ENCODE assay signal across 1 cellular context in the genomic region with DNA sequence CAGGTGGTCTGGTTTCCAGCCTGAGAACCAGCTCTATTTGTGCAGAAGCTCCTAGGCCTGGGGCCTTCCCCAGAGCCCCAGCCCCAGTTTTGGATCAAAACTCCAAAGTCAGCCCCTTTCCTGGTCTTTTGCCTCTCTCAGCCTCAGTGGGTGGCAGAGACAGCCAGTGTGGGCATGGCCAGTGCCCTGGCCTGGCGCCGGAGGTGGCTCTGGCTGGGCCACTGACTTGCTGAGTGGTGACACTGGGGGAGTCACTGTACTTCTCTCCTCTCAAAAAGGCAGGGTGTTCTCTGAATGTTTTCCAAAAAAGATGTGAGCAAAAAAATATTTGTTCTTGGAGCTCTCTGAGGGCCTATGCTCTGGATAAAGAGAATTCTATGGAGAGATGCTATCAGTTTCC.
TF ChIP-seq lines count a peak whose summit lies in the region.

No MANE protein-coding gene starts in this region.

TF ChIP-seq in HCT116, 20 proteins besides CTCF, POLR2A, EP300 and RAD21:
- TF ChIP-seq CBX3 (IDR thresholded peaks at IDR 0.05; ENCODE audit: low read depth) (no peak), TCF7L2 (IDR thresholded peaks at IDR 0.05; ENCODE audit: borderline replicate concordance, extremely low read depth, insufficient read depth, insufficient read length) (no peak), ELF1 (IDR thresholded peaks at IDR 0.05; ENCODE audit: borderline replicate concordance, low read depth) (no peak), ZNF274 (IDR thresholded peaks at IDR 0.05; ENCODE audit: low read depth, low read length) (no peak), SIN3A (IDR thresholded peaks at IDR 0.05; ENCODE audit: low read depth) (no peak), JUND (IDR thresholded peaks at IDR 0.05) (no peak), EGR1 (IDR thresholded peaks at IDR 0.05; ENCODE audit: low read depth) (no peak), POLR2AphosphoS5 (IDR thresholded peaks at IDR 0.05; ENCODE audit: low read depth, low read length) (no peak), EZH2 (IDR thresholded peaks at IDR 0.05) (no peak), FOSL1 (IDR thresholded peaks at IDR 0.05; ENCODE audit: low read depth) (no peak), SP1 (IDR thresholded peaks at IDR 0.05; ENCODE audit: low read depth) (no peak), ZFX (IDR thresholded peaks at IDR 0.05) (no peak)
- TF ChIP-seq, protein P1, sequence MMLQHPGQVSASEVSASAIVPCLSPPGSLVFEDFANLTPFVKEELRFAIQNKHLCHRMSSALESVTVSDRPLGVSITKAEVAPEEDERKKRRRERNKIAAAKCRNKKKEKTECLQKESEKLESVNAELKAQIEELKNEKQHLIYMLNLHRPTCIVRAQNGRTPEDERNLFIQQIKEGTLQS (IDR thresholded peaks at IDR 0.05), result no peak
- TF ChIP-seq, protein P2, sequence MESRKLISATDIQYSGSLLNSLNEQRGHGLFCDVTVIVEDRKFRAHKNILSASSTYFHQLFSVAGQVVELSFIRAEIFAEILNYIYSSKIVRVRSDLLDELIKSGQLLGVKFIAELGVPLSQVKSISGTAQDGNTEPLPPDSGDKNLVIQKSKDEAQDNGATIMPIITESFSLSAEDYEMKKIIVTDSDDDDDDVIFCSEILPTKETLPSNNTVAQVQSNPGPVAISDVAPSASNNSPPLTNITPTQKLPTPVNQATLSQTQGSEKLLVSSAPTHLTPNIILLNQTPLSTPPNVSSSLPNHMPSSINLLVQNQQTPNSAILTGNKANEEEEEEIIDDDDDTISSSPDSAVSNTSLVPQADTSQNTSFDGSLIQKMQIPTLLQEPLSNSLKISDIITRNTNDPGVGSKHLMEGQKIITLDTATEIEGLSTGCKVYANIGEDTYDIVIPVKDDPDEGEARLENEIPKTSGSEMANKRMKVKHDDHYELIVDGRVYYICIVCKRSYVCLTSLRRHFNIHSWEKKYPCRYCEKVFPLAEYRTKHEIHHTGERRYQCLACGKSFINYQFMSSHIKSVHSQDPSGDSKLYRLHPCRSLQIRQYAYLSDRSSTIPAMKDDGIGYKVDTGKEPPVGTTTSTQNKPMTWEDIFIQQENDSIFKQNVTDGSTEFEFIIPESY (IDR thresholded peaks at IDR 0.05; ENCODE audit: extremely low read depth, insufficient replicate concordance, low read length), result no peak
- TF ChIP-seq, protein P3, sequence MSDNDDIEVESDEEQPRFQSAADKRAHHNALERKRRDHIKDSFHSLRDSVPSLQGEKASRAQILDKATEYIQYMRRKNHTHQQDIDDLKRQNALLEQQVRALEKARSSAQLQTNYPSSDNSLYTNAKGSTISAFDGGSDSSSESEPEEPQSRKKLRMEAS (IDR thresholded peaks at IDR 0.05), result no peak
TF ChIP-seq in HCT116: peak in this region for 0.
